In genomic region chr3:18447720-18448119, GRCh38 we compare ENCODE assay signal across 28 cellular contexts. TPM values are rescaled to one million over a fixed set of nuclear protein-coding genes. Genes with fewer than 3 reads are reported as not detected.
DNase-seq lines count a peak whose midpoint lies in the region; ATAC-seq and TF ChIP-seq lines count a peak whose summit lies in the region.
"Had no signal": no experiment of that assay in that cellular context is flagged by ENCODE, and none has a peak within 500 bp of the region (broad histone marks: within the 10 kb centered on the region; RNA-seq: fewer than 3 reads in every experiment).

No MANE protein-coding gene starts in this region.

- H3K27ac Mint-ChIP-seq in activated naive CD4-positive, alpha-beta T cell treated with anti-CD3 and anti-CD28 coated beads, Interleukin-2, amount 50 U/mL, for 24 hours = peak overlapping the region; percentile 89
- H3K27ac Mint-ChIP-seq in activated naive CD8-positive, alpha-beta T cell = peak overlapping the region; percentile 98
- H3K27ac Mint-ChIP-seq: CD14-positive monocyte; dendritic cell treated with granulocyte-macrophage colony-stimulating factor and Interleukin-4, amounts not matched to agents 40 ng/mL and 50 ng/mL, for 4 days; GM23338; HFFc6 had no signal

- no peaks in the 10 kb centered on the region for H3F3A ChIP-seq in Loucy (ENCODE audit: low read depth)

- ATAC-seq in psoas muscle = no peak
- ATAC-seq: gastrocnemius medialis, GM23338, left colon, PC-3, right lobe of liver had no signal

- intact Hi-C loops in psoas muscle (cut with DNase I) = no loop called here

- peak overlapping the region; percentile 99 for H3K4me3 ChIP-seq in Loucy (ENCODE audit: low read length, poor library complexity, severe bottlenecking)
- peak overlapping the region; percentile 95 for H3K4me3 ChIP-seq in thymus (ENCODE audit: low read length)
- no peak overlapping the region for H3K4me3 ChIP-seq in psoas muscle
- H3K4me3 ChIP-seq: gastrocnemius medialis, GM23338, right lobe of liver, testis had no signal

- peaks cover 42% of the 10 kb centered on the region for H3K79me2 ChIP-seq in Loucy (ENCODE audit: insufficient read depth, low read length)

- H3K36me3 ChIP-seq in Loucy (ENCODE audit: insufficient read depth, low read length) (no peaks in the 10 kb centered on the region), thymus (ENCODE audit: control insufficient read depth, insufficient read depth) (peaks cover 9% of the 10 kb centered on the region), psoas muscle (ENCODE audit: insufficient read depth in 1 of 2, low read depth in 1 of 2) (no peaks in the 10 kb centered on the region)
- H3K36me3 ChIP-seq: gastrocnemius medialis, right lobe of liver had no signal

- H3K36me3 Mint-ChIP-seq in activated naive CD4-positive, alpha-beta T cell treated with anti-CD3 and anti-CD28 coated beads, Interleukin-2, amount 50 U/mL, for 24 hours = peaks cover 17% of the 10 kb centered on the region
- peaks cover 34% of the 10 kb centered on the region for H3K36me3 Mint-ChIP-seq in activated naive CD8-positive, alpha-beta T cell

- H3K4me1 ChIP-seq in Loucy (ENCODE audit: insufficient read depth, low read length, poor library complexity, severe bottlenecking) (peaks cover 36% of the 10 kb centered on the region), thymus (ENCODE audit: control insufficient read depth, insufficient read depth, low read length) (no peaks in the 10 kb centered on the region), psoas muscle (peaks cover 11% of the 10 kb centered on the region)

- peak overlapping the region; percentile 97 for H3K4me3 Mint-ChIP-seq in activated naive CD4-positive, alpha-beta T cell treated with anti-CD3 and anti-CD28 coated beads, Interleukin-2, amount 50 U/mL, for 24 hours
- peak overlapping the region; percentile 97 for H3K4me3 Mint-ChIP-seq in activated naive CD8-positive, alpha-beta T cell
- H3K4me3 Mint-ChIP-seq: CD14-positive monocyte; dendritic cell treated with granulocyte-macrophage colony-stimulating factor and Interleukin-4, amounts not matched to agents 40 ng/mL and 50 ng/mL, for 4 days; HFFc6 had no signal

- TF ChIP-seq CTCF in Loucy (conservative IDR thresholded peaks at IDR 0.05; ENCODE audit: low read length) (no peak), psoas muscle (IDR thresholded peaks at IDR 0.05) (no peak)

- H3K4me1 Mint-ChIP-seq in activated naive CD4-positive, alpha-beta T cell treated with anti-CD3 and anti-CD28 coated beads, Interleukin-2, amount 50 U/mL, for 24 hours = peaks cover 52% of the 10 kb centered on the region
- peaks cover 61% of the 10 kb centered on the region for H3K4me1 Mint-ChIP-seq in activated naive CD8-positive, alpha-beta T cell (ENCODE audit: low read depth)

- peak overlapping the region; percentile 98 for H3K4me2 ChIP-seq in Loucy (ENCODE audit: low read depth, low read length, poor library complexity, severe bottlenecking)
- H3K4me2 ChIP-seq: SK-N-SH had no signal

- H4K20me1 ChIP-seq in Loucy (ENCODE audit: insufficient read depth, low read length, poor library complexity, severe bottlenecking) = peaks cover 14% of the 10 kb centered on the region

- H3K27me3 ChIP-seq in Loucy (ENCODE audit: insufficient read depth, low read length, poor library complexity, severe bottlenecking) (no peaks in the 10 kb centered on the region), thymus (ENCODE audit: control insufficient read depth, insufficient read depth) (no peaks in the 10 kb centered on the region), psoas muscle (ENCODE audit: insufficient read depth in 3 of 3, low read length in 2 of 3) (peaks cover 0 to 17% (median 10%) of the 10 kb centered on the region in 3 donors)
- H3K27me3 ChIP-seq: testis had no signal

- H2AFZ ChIP-seq in Loucy (ENCODE audit: low read length) = no peak overlapping the region
- H2AFZ ChIP-seq: GM23338 had no signal

- peak overlapping the region; percentile 64 for H3K27ac ChIP-seq in thymus (ENCODE audit: low read depth)
- H3K27ac ChIP-seq in psoas muscle = no peak overlapping the region
- H3K27ac ChIP-seq: gastrocnemius medialis, HL-60, right lobe of liver, testis had no signal

- no peaks in the 10 kb centered on the region for H3K27me3 Mint-ChIP-seq in activated naive CD4-positive, alpha-beta T cell treated with anti-CD3 and anti-CD28 coated beads, Interleukin-2, amount 50 U/mL, for 24 hours
- no peaks in the 10 kb centered on the region for H3K27me3 Mint-ChIP-seq in activated naive CD8-positive, alpha-beta T cell

- no peak for DNase-seq in activated naive CD4-positive, alpha-beta T cell (lab: John Stamatoyannopoulos, UW)
- DNase-seq in psoas muscle = no peak
- no peak for DNase-seq in NCI-H82 (lab: John Stamatoyannopoulos, UW)
- DNase-seq: central memory CD4-positive, alpha-beta T cell; EL; gastrocnemius medialis; HFFc6; hippocampal formation; Kasumi-1; left colon; mammary epithelial cell; NCI-H1694 treated with DMSO at 0.1 percent for 48 hours; NCI-H510A treated with DMSO at 0.1 percent for 48 hours; PC-3; posterior cingulate gyrus; right lobe of liver; SK-N-SH; stimulated activated CD4-positive, alpha-beta T cell treated with anti-CD3 and anti-CD28 coated beads, Interleukin-12 subunit alpha, Interleukin-12 subunit beta, amount 100 ng/mL, for 4 hours; stimulated activated CD4-positive, alpha-beta T cell treated with anti-CD3 and anti-CD28 coated beads, Interleukin-4, amount 100 ng/mL, for 1 hour; testis had no signal

- H3K9me2 ChIP-seq in Loucy (replicated peaks; ENCODE audit: low read depth, low read length) = no peaks in the 10 kb centered on the region
- H3K9me2 ChIP-seq: SK-N-SH had no signal

- H3K9me3 ChIP-seq in Loucy (ENCODE audit: insufficient read depth, low read depth, low read length) (no peaks in the 10 kb centered on the region; the same call in 1 of the 2 replicates), thymus (ENCODE audit: control insufficient read depth) (peaks cover 5% of the 10 kb centered on the region), psoas muscle (peaks cover 3% of the 10 kb centered on the region)
- H3K9me3 ChIP-seq: gastrocnemius medialis, right lobe of liver, SK-N-SH, testis had no signal

- no peaks in the 10 kb centered on the region for H3K9me3 Mint-ChIP-seq in activated naive CD4-positive, alpha-beta T cell treated with anti-CD3 and anti-CD28 coated beads, Interleukin-2, amount 50 U/mL, for 24 hours
- H3K9me3 Mint-ChIP-seq in activated naive CD8-positive, alpha-beta T cell (ENCODE audit: low read depth) = peaks cover 11% of the 10 kb centered on the region

- no peak overlapping the region for H3K9ac ChIP-seq in Loucy (ENCODE audit: low read depth, low read length, poor library complexity, severe bottlenecking)
- H3K9ac ChIP-seq: SK-N-SH had no signal

RNA-seq across cellular contexts. Expression of gene SATB1, which starts 22.6 kb away (rescaled TPM):
- polyA plus RNA-seq in thymus = 172 TPM
- 10 to 100 TPM; 34.0 to 53.2 (median 50.7) TPM for total RNA-seq in psoas muscle
- polyA plus RNA-seq in psoas muscle = 10 to 100 TPM in 2 of 3 donors, 1 to 10 TPM in 1; 6.4 to 27.8 (median 24.4) TPM
